8 cellular contexts compared by ENCODE assay signal in genomic region chr19:45485301-45486077, GRCh38. TPM values are rescaled to one million over a fixed set of nuclear protein-coding genes. Genes with fewer than 3 reads are reported as not detected.
DNase-seq lines count a peak whose midpoint lies in the region; ATAC-seq and TF ChIP-seq lines count a peak whose summit lies in the region.

No MANE protein-coding gene starts in this region.

- H3K9ac ChIP-seq in duodenal mucosa (ENCODE audit: low read depth in 1 of 2, low read length in 2 of 2) = peak overlapping the region; percentile 34 to 45

- peaks cover 5% of the 10 kb centered on the region for H3K27me3 Mint-ChIP-seq in CD4-positive, CD25-positive, alpha-beta regulatory T cell

- peak overlapping the region; percentile 35 for H3K27ac ChIP-seq in CD4-positive, CD25-positive, alpha-beta regulatory T cell (ENCODE audit: insufficient read depth, low read length, poor library complexity, severe bottlenecking)
- H3K27ac ChIP-seq in duodenal mucosa (ENCODE audit: low read depth, low read length) (no peak overlapping the region), lower lobe of right lung (peak overlapping the region; percentile 67)

- DNase-seq in CD4-positive, CD25-positive, alpha-beta regulatory T cell = peak; percentile 93 to 96 (median 95)
- DNase-seq in NCI-H748 treated with DMSO at 0.1 percent for 48 hours (lab: John Stamatoyannopoulos, UW) (peak; percentile 92), lower lobe of right lung (peak; percentile 99)
- DNase-seq in activated CD4-positive, alpha-beta T cell treated with anti-CD3 and anti-CD28 coated beads, Interleukin-2, amount 50 U/mL, for 48 hours = peak; percentile 99
- peak; percentile 91 to 97 (median 93) for DNase-seq in stimulated activated CD4-positive, alpha-beta T cell treated with anti-CD3 and anti-CD28 coated beads, TNF-alpha, amount 100 ng/mL, for 1 hour (ENCODE audit: low read depth in 3 of 3, low spot score in 1 of 3)

- H3K36me3 ChIP-seq in CD4-positive, CD25-positive, alpha-beta regulatory T cell (ENCODE audit: control insufficient read depth, insufficient read depth, low read length) = no peaks in the 10 kb centered on the region
- H3K36me3 ChIP-seq in duodenal mucosa (ENCODE audit: control insufficient read depth in 1 of 2, insufficient read depth in 2 of 2, low read length in 2 of 2) (no peaks in the 10 kb centered on the region), lower lobe of right lung (no peaks in the 10 kb centered on the region)

- peak overlapping the region; percentile 66 for H3K4me3 ChIP-seq in CD4-positive, CD25-positive, alpha-beta regulatory T cell (ENCODE audit: low read depth, low read length)
- H3K4me3 ChIP-seq in duodenal mucosa (ENCODE audit: low read depth in 1 of 2, low read length in 2 of 2) (peak overlapping the region; percentile 71 to 79), lower lobe of right lung (peak overlapping the region; percentile 75)

- H3K9me3 ChIP-seq in CD4-positive, CD25-positive, alpha-beta regulatory T cell (ENCODE audit: control insufficient read depth in 2 of 2, low read length in 2 of 2) = no peaks in the 10 kb centered on the region
- H3K9me3 ChIP-seq in duodenal mucosa (ENCODE audit: control insufficient read depth in 1 of 2, low read length in 2 of 2) (no peaks in the 10 kb centered on the region), lower lobe of right lung (no peaks in the 10 kb centered on the region)

- peaks cover 0 to 17% (median 6%) of the 10 kb centered on the region in 4 donors for H3K4me1 Mint-ChIP-seq in CD4-positive, CD25-positive, alpha-beta regulatory T cell

- peaks cover 0 to 2% (median 0%) of the 10 kb centered on the region in 7 donors for H3K9me3 Mint-ChIP-seq in CD4-positive, CD25-positive, alpha-beta regulatory T cell

- peak; percentile 100 for ATAC-seq in CD4-positive, CD25-positive, alpha-beta regulatory T cell (ENCODE audit: low read depth in 2 of 2)
- ATAC-seq in GM19397 (IDR thresholded peaks at IDR 0.05; ENCODE audit: unreplicated experiment) (peak; percentile 94), HG03565 (IDR thresholded peaks at IDR 0.05; ENCODE audit: unreplicated experiment) (peak; percentile 86), lower lobe of right lung (peak; percentile 99)

- H3K27me3 ChIP-seq in CD4-positive, CD25-positive, alpha-beta regulatory T cell (ENCODE audit: control insufficient read depth, insufficient read depth, low read length) = no peaks in the 10 kb centered on the region
- H3K27me3 ChIP-seq in duodenal mucosa (ENCODE audit: control insufficient read depth in 1 of 2, insufficient read depth in 2 of 2, low read length in 2 of 2) (no peaks in the 10 kb centered on the region), lower lobe of right lung (ENCODE audit: low read depth) (no peaks in the 10 kb centered on the region)

- peak overlapping the region in 1 of 3 donors; percentile 88 for H3K27ac Mint-ChIP-seq in CD4-positive, CD25-positive, alpha-beta regulatory T cell

- H3K4me1 ChIP-seq in CD4-positive, CD25-positive, alpha-beta regulatory T cell (ENCODE audit: control insufficient read depth, insufficient read depth, low read length, poor library complexity, severe bottlenecking) = peaks cover 7% of the 10 kb centered on the region
- H3K4me1 ChIP-seq in duodenal mucosa (ENCODE audit: control insufficient read depth in 1 of 2, insufficient read depth in 2 of 2, low read length in 2 of 2) (peaks cover 3 to 4% of the 10 kb centered on the region in 2 donors), lower lobe of right lung (peaks cover 4% of the 10 kb centered on the region)

- peak overlapping the region; percentile 87 to 98 (median 94) for H3K4me3 Mint-ChIP-seq in CD4-positive, CD25-positive, alpha-beta regulatory T cell

- intact Hi-C loops in lower lobe of right lung (cut with DNase I) = no loop called here

- TF ChIP-seq CTCF in lower lobe of right lung (IDR thresholded peaks at IDR 0.05) = peak; percentile 80

- no peaks in the 10 kb centered on the region for H3K36me3 Mint-ChIP-seq in CD4-positive, CD25-positive, alpha-beta regulatory T cell

RNA-seq across cellular contexts. Expression of gene RTN2, which starts 11.4 kb away (rescaled TPM):
- total RNA-seq in CD4-positive, CD25-positive, alpha-beta regulatory T cell = 1.5 TPM
- under 1 TPM; 0.09 to 0.88 (median 0.28) TPM for polyA plus RNA-seq in CD4-positive, CD25-positive, alpha-beta regulatory T cell
- total RNA-seq in lower lobe of right lung = 16.2 TPM

RNA-seq across cellular contexts. Expression of gene PPM1N, which starts 12.8 kb away (rescaled TPM):
- 2.3 TPM for total RNA-seq in CD4-positive, CD25-positive, alpha-beta regulatory T cell
- polyA plus RNA-seq in CD4-positive, CD25-positive, alpha-beta regulatory T cell = 1 to 10 TPM; 2.5 to 6.7 (median 3.7) TPM
- 1.8 TPM for total RNA-seq in lower lobe of right lung

RNA-seq across cellular contexts. Expression of gene FOSB, which starts 17.7 kb away (rescaled TPM):
- total RNA-seq in CD4-positive, CD25-positive, alpha-beta regulatory T cell = 731 TPM
- polyA plus RNA-seq in CD4-positive, CD25-positive, alpha-beta regulatory T cell = 10 to 100 TPM in 2 of 4 donors, 1 to 10 TPM in 2; 5.2 to 12.7 (median 9.6) TPM
- total RNA-seq in lower lobe of right lung = 18.0 TPM

RNA-seq across cellular contexts. Expression of gene VASP, which starts 21.8 kb away (rescaled TPM):
- total RNA-seq in CD4-positive, CD25-positive, alpha-beta regulatory T cell = 115 TPM
- 10 to 100 TPM; 40.3 to 53.2 (median 50.4) TPM for polyA plus RNA-seq in CD4-positive, CD25-positive, alpha-beta regulatory T cell
- total RNA-seq in lower lobe of right lung = 190 TPM

Comparison
In these comparisons a context has a peak if more than half of its experiments do, and no peak if none do; other contexts are left out.
1. RNA of gene FOSB, which starts 17.7 kb away (total RNA-seq): 731 TPM in CD4-positive, CD25-positive, alpha-beta regulatory T cell (single experiment); 18.0 TPM in lower lobe of right lung (single experiment); every median in the first group is over 10 times any median in the second.
2. Peak in every context shown above with its lines, with median percentiles within 50 percentile points of each other: ATAC-seq, DNase-seq and H3K4me3 ChIP-seq.